1 cellular context compared by ENCODE assay signal in the genomic region with DNA sequence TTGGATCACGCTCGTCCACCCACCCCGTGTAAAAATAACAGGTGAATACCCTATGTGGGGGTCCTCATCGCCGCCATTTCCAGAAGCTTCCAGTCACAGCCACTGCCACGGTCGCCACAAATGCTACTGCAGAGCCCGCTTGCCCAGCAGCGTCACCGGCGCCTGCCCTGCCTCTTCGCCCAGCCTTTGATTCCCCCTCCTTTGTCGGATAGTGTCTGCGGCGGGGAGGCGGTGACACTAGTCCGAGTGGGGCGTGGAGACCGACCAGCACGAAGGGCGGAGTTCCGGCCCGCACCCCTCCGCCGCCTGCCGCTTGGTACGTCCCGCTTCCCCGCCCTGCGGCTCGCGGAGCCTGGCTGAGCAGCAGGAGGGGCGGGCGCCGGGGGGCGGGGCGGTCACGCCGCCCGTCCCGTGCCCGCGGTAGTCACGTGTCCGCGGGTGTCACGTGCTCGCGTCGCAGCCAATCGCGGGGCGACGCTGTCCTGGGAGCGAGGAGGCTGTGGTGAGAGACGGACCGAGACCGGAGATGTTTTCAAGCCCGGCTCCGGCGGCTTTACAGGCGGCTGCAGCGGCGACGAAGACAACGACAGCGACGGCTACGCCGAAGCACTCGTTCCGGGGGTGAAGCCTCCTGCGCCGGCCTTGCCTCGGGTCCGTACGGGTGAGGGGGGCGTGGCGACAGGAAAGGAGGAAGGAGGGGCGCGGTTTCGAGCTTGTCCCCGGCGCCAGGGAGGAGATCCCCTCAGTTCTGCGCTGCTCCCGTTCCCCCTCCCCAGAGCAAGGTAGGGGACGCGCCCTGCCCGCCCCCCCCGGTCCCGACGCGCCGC.
TF ChIP-seq lines count a peak whose summit lies in the region.

A gene (plus strand): TSS at position 467 of the 827 bp plus-strand sequence. CDS start 45,652 bp downstream, outside the sequence.

TF ChIP-seq in HepG2, 621 proteins besides CTCF, POLR2A, EP300 and RAD21 (continued from another document and continues in another):
- TF ChIP-seq ZNF766 (CRISPR knock-in tag; IDR thresholded peaks at IDR 0.05; ENCODE audit: borderline replicate concordance) (0 out of 2 replicates have a peak, but pooled peaks have one; percentile 47), RARG (CRISPR knock-in tag; IDR thresholded peaks at IDR 0.05; ENCODE audit: low read depth) (0 out of 2 replicates have a peak, but pooled peaks have one; percentile 78), SNRNP70 (IDR thresholded peaks at IDR 0.05; ENCODE audit: low read depth, low read length) (no peak), KLF9 (CRISPR knock-in tag; IDR thresholded peaks at IDR 0.05; ENCODE audit: low read depth) (peak; percentile 79; the same call in 1 of the 2 replicates), TAF1 (CRISPR knock-in tag; IDR thresholded peaks at IDR 0.05) (peak; percentile 72; the same call in 1 of the 2 replicates), TBX2 (CRISPR knock-in tag; IDR thresholded peaks at IDR 0.05; ENCODE audit: borderline replicate concordance) (peak; percentile 89), ZNF550 (CRISPR knock-in tag; IDR thresholded peaks at IDR 0.05; ENCODE audit: borderline replicate concordance) (no peak), ZZZ3 (CRISPR knock-in tag; IDR thresholded peaks at IDR 0.05; ENCODE audit: borderline replicate concordance) (peak; percentile 64; the same call in 1 of the 2 replicates), HOXD1 (CRISPR knock-in tag; IDR thresholded peaks at IDR 0.05) (0 out of 2 replicates have a peak, but pooled peaks have one; percentile 41), ZNF644 (CRISPR knock-in tag; IDR thresholded peaks at IDR 0.05; ENCODE audit: low read depth) (no peak), ZNF329 (CRISPR knock-in tag; IDR thresholded peaks at IDR 0.05; ENCODE audit: low read depth) (no peak; the same call in 1 of the 2 replicates), ZNF205 (CRISPR knock-in tag; IDR thresholded peaks at IDR 0.05) (no peak), SP1 (IDR thresholded peaks at IDR 0.05) (no peak), SP1 (CRISPR knock-in tag; IDR thresholded peaks at IDR 0.05) (peak; percentile 74), BHLHE40 (IDR thresholded peaks at IDR 0.05; ENCODE audit: low read length) (peak; percentile 99), MAFF (IDR thresholded peaks at IDR 0.05; ENCODE audit: low read depth, low read length) (no peak; the same call in 1 of the 2 replicates), TAF15 (IDR thresholded peaks at IDR 0.05; ENCODE audit: low read depth, low read length, poor library complexity, severe bottlenecking) (peak; percentile 15), HNF4A (CRISPR knock-in tag; IDR thresholded peaks at IDR 0.05) (no peak), CHD2 (IDR thresholded peaks at IDR 0.05; ENCODE audit: low read depth, low read length) (no peak), ZFY (CRISPR knock-in tag; IDR thresholded peaks at IDR 0.05) (peak; percentile 70), TARDBP (CRISPR knock-in tag; IDR thresholded peaks at IDR 0.05) (peak; percentile 87; the same call in 1 of the 2 replicates), CENPT (CRISPR knock-in tag; IDR thresholded peaks at IDR 0.05; ENCODE audit: low read depth) (no peak), KAT7 (CRISPR knock-in tag; IDR thresholded peaks at IDR 0.05; ENCODE audit: borderline replicate concordance) (peak; percentile 92), SAP130 (CRISPR knock-in tag; IDR thresholded peaks at IDR 0.05; ENCODE audit: low read depth) (peak; percentile 97), ZNF713 (CRISPR knock-in tag; IDR thresholded peaks at IDR 0.05) (no peak), CHCHD3 (CRISPR knock-in tag; IDR thresholded peaks at IDR 0.05) (no peak), ELF4 (CRISPR knock-in tag; IDR thresholded peaks at IDR 0.05; ENCODE audit: borderline replicate concordance) (0 out of 2 replicates have a peak, but pooled peaks have one; percentile 48), NR1H2 (CRISPR knock-in tag; IDR thresholded peaks at IDR 0.05; ENCODE audit: borderline replicate concordance, low read depth) (peak; percentile 41; the same call in 1 of the 2 replicates), ZNF747 (CRISPR knock-in tag; IDR thresholded peaks at IDR 0.05; ENCODE audit: borderline replicate concordance) (peak; percentile 66), KMT2B (CRISPR knock-in tag; IDR thresholded peaks at IDR 0.05) (peak; percentile 86), ZNF878 (CRISPR knock-in tag; IDR thresholded peaks at IDR 0.05) (peak; percentile 48; the same call in 1 of the 2 replicates), SKI (IDR thresholded peaks at IDR 0.05; ENCODE audit: partially characterized antibody) (peak; percentile 76), ZNF883 (CRISPR knock-in tag; IDR thresholded peaks at IDR 0.05; ENCODE audit: not compliant biosample characterization) (peak; percentile 82), ARNT2 (CRISPR knock-in tag; IDR thresholded peaks at IDR 0.05; ENCODE audit: low read depth) (peak; percentile 59; the same call in 1 of the 2 replicates), TBX3 (IDR thresholded peaks at IDR 0.05; ENCODE audit: borderline replicate concordance) (peak; percentile 54; the same call in 1 of the 2 replicates), ZNF781 (CRISPR knock-in tag; IDR thresholded peaks at IDR 0.05; ENCODE audit: borderline replicate concordance, not compliant biosample characterization) (no peak)
- TF ChIP-seq, protein P1, sequence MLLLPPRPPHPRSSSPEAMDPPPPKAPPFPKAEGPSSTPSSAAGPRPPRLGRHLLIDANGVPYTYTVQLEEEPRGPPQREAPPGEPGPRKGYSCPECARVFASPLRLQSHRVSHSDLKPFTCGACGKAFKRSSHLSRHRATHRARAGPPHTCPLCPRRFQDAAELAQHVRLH (CRISPR knock-in tag; IDR thresholded peaks at IDR 0.05; ENCODE audit: borderline replicate concordance, low read depth) = peak; percentile 14; the same call in 1 of the 2 replicates
- TF ChIP-seq, protein P2, sequence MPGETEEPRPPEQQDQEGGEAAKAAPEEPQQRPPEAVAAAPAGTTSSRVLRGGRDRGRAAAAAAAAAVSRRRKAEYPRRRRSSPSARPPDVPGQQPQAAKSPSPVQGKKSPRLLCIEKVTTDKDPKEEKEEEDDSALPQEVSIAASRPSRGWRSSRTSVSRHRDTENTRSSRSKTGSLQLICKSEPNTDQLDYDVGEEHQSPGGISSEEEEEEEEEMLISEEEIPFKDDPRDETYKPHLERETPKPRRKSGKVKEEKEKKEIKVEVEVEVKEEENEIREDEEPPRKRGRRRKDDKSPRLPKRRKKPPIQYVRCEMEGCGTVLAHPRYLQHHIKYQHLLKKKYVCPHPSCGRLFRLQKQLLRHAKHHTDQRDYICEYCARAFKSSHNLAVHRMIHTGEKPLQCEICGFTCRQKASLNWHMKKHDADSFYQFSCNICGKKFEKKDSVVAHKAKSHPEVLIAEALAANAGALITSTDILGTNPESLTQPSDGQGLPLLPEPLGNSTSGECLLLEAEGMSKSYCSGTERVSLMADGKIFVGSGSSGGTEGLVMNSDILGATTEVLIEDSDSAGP (CRISPR knock-in tag; IDR thresholded peaks at IDR 0.05; ENCODE audit: borderline replicate concordance) = peak; percentile 86
- TF ChIP-seq, protein P3, sequence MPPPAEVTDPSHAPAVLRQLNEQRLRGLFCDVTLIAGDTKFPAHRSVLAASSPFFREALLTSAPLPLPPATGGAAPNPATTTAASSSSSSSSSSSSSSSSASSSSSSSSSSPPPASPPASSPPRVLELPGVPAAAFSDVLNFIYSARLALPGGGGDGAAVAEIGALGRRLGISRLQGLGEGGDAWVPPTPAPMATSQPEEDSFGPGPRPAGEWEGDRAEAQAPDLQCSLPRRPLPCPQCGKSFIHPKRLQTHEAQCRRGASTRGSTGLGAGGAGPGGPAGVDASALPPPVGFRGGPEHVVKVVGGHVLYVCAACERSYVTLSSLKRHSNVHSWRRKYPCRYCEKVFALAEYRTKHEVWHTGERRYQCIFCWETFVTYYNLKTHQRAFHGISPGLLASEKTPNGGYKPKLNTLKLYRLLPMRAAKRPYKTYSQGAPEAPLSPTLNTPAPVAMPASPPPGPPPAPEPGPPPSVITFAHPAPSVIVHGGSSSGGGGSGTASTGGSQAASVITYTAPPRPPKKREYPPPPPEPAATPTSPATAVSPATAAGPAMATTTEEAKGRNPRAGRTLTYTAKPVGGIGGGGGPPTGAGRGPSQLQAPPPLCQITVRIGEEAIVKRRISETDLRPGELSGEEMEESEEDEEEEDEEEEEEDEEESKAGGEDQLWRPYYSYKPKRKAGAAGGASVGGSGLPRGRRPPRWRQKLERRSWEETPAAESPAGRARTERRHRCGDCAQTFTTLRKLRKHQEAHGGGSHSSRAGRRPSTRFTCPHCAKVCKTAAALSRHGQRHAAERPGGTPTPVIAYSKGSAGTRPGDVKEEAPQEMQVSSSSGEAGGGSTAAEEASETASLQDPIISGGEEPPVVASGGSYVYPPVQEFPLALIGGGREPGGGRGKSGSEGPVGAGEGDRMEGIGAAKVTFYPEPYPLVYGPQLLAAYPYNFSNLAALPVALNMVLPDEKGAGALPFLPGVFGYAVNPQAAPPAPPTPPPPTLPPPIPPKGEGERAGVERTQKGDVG (CRISPR knock-in tag; IDR thresholded peaks at IDR 0.05; ENCODE audit: borderline replicate concordance) = no peak
- TF ChIP-seq, protein P4, sequence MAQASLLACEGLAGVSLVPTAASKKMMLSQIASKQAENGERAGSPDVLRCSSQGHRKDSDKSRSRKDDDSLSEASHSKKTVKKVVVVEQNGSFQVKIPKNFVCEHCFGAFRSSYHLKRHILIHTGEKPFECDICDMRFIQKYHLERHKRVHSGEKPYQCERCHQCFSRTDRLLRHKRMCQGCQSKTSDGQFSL (CRISPR knock-in tag; IDR thresholded peaks at IDR 0.05) = peak; percentile 55; the same call in 1 of the 2 replicates
- TF ChIP-seq, protein P5, sequence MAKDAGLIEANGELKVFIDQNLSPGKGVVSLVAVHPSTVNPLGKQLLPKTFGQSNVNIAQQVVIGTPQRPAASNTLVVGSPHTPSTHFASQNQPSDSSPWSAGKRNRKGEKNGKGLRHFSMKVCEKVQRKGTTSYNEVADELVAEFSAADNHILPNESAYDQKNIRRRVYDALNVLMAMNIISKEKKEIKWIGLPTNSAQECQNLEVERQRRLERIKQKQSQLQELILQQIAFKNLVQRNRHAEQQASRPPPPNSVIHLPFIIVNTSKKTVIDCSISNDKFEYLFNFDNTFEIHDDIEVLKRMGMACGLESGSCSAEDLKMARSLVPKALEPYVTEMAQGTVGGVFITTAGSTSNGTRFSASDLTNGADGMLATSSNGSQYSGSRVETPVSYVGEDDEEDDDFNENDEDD (CRISPR knock-in tag; IDR thresholded peaks at IDR 0.05; ENCODE audit: borderline replicate concordance) = peak; percentile 50; the same call in 1 of the 2 replicates
- TF ChIP-seq, protein P6, sequence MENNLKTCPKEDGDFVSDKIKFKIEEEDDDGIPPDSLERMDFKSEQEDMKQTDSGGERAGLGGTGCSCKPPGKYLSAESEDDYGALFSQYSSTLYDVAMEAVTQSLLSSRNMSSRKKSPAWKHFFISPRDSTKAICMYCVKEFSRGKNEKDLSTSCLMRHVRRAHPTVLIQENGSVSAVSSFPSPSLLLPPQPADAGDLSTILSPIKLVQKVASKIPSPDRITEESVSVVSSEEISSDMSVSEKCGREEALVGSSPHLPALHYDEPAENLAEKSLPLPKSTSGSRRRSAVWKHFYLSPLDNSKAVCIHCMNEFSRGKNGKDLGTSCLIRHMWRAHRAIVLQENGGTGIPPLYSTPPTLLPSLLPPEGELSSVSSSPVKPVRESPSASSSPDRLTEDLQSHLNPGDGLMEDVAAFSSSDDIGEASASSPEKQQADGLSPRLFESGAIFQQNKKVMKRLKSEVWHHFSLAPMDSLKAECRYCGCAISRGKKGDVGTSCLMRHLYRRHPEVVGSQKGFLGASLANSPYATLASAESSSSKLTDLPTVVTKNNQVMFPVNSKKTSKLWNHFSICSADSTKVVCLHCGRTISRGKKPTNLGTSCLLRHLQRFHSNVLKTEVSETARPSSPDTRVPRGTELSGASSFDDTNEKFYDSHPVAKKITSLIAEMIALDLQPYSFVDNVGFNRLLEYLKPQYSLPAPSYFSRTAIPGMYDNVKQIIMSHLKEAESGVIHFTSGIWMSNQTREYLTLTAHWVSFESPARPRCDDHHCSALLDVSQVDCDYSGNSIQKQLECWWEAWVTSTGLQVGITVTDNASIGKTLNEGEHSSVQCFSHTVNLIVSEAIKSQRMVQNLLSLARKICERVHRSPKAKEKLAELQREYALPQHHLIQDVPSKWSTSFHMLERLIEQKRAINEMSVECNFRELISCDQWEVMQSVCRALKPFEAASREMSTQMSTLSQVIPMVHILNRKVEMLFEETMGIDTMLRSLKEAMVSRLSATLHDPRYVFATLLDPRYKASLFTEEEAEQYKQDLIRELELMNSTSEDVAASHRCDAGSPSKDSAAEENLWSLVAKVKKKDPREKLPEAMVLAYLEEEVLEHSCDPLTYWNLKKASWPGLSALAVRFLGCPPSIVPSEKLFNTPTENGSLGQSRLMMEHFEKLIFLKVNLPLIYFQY (CRISPR knock-in tag; IDR thresholded peaks at IDR 0.05; ENCODE audit: borderline replicate concordance) = no peak
- TF ChIP-seq, protein P7, sequence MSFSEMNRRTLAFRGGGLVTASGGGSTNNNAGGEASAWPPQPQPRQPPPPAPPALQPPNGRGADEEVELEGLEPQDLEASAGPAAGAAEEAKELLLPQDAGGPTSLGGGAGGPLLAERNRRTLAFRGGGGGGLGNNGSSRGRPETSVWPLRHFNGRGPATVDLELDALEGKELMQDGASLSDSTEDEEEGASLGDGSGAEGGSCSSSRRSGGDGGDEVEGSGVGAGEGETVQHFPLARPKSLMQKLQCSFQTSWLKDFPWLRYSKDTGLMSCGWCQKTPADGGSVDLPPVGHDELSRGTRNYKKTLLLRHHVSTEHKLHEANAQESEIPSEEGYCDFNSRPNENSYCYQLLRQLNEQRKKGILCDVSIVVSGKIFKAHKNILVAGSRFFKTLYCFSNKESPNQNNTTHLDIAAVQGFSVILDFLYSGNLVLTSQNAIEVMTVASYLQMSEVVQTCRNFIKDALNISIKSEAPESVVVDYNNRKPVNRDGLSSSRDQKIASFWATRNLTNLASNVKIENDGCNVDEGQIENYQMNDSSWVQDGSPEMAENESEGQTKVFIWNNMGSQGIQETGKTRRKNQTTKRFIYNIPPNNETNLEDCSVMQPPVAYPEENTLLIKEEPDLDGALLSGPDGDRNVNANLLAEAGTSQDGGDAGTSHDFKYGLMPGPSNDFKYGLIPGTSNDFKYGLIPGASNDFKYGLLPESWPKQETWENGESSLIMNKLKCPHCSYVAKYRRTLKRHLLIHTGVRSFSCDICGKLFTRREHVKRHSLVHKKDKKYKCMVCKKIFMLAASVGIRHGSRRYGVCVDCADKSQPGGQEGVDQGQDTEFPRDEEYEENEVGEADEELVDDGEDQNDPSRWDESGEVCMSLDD (CRISPR knock-in tag; IDR thresholded peaks at IDR 0.05; ENCODE audit: borderline replicate concordance) = no peak
- TF ChIP-seq, protein P8, sequence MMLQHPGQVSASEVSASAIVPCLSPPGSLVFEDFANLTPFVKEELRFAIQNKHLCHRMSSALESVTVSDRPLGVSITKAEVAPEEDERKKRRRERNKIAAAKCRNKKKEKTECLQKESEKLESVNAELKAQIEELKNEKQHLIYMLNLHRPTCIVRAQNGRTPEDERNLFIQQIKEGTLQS (CRISPR knock-in tag; IDR thresholded peaks at IDR 0.05) = no peak
- TF ChIP-seq, protein P9, sequence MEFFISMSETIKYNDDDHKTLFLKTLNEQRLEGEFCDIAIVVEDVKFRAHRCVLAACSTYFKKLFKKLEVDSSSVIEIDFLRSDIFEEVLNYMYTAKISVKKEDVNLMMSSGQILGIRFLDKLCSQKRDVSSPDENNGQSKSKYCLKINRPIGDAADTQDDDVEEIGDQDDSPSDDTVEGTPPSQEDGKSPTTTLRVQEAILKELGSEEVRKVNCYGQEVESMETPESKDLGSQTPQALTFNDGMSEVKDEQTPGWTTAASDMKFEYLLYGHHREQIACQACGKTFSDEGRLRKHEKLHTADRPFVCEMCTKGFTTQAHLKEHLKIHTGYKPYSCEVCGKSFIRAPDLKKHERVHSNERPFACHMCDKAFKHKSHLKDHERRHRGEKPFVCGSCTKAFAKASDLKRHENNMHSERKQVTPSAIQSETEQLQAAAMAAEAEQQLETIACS (CRISPR knock-in tag; IDR thresholded peaks at IDR 0.05) = peak; percentile 79
